ENCODE assay signal across 29 cellular contexts in genomic region chr20:61679473-61679872, GRCh38.
"Had no signal": no experiment of that assay in that cellular context is flagged by ENCODE, and none has a peak within 500 bp of the region (broad histone marks: within the 10 kb centered on the region; RNA-seq: fewer than 3 reads in every experiment).

No MANE protein-coding gene starts in this region.

- H3K27ac ChIP-seq: ovary, parathyroid adenoma, psoas muscle, right lobe of liver, sigmoid colon, suprapubic skin, testis, tibial artery, transverse colon, upper lobe of right lung, uterus had no signal

- DNase-seq: naive thymus-derived CD8-positive, alpha-beta T cell; nephron progenitor cell; occipital lobe; ovary; psoas muscle; sigmoid colon; small intestine; stimulated activated CD4-positive, alpha-beta T cell treated with anti-CD3 and anti-CD28 coated beads, Interleukin-15, amount 100 ng/mL, for 24 hours; stimulated activated CD4-positive, alpha-beta T cell treated with anti-CD3 and anti-CD28 coated beads, Interleukin-2, amount 100 ng/mL, for 24 hours; stimulated activated CD4-positive, alpha-beta T cell treated with anti-CD3 and anti-CD28 coated beads, Interleukin-2, amount 100 ng/mL, for 48 hours; stimulated activated CD4-positive, alpha-beta T cell treated with anti-CD3 and anti-CD28 coated beads, Interleukin-4, amount 100 ng/mL, for 24 hours; stimulated activated naive CD4-positive, alpha-beta T cell; stimulated activated naive CD8-positive, alpha-beta T cell treated with anti-CD3 and anti-CD28 coated beads, Interleukin-15, amount 100 ng/mL, for 72 hours; stimulated activated naive CD8-positive, alpha-beta T cell treated with anti-CD3 and anti-CD28 coated beads, Interleukin-15, Interleukin-2, amounts not matched to agents 100 U/mL and 50 U/mL, for 24 hours; substantia nigra; testis; tibial artery; transverse colon; upper lobe of right lung; uterus had no signal

- H3K4me1 Mint-ChIP-seq: naive thymus-derived CD8-positive, alpha-beta T cell; nephron progenitor cell; stimulated activated memory B cell treated with anti-CD40 and anti-IgM and Interleukin-4, amounts not matched to agents 10 μg/mL and 1 μg/mL and 100 μg/mL, for 72 hours; stimulated activated naive CD8-positive, alpha-beta T cell treated with anti-CD3 and anti-CD28 coated beads, Interleukin-15, amount 100 ng/mL, for 72 hours had no signal

- H3K4me3 Mint-ChIP-seq: naive thymus-derived CD8-positive, alpha-beta T cell; natural killer cell treated with Interleukin-12 subunit alpha and Interleukin-12 subunit beta and Interleukin-15 and Interleukin-18, amount 100 ng/mL, for 72 hours; nephron progenitor cell; neural crest cell; stimulated activated memory B cell treated with anti-CD40 and anti-IgM and Interleukin-4, amounts not matched to agents 10 μg/mL and 1 μg/mL and 100 μg/mL, for 72 hours; stimulated activated naive CD8-positive, alpha-beta T cell treated with anti-CD3 and anti-CD28 coated beads, Interleukin-15, amount 100 ng/mL, for 72 hours; type B pancreatic cell had no signal

- H3K9me3 Mint-ChIP-seq: natural killer cell treated with Interleukin-12 subunit alpha and Interleukin-12 subunit beta and Interleukin-15 and Interleukin-18, amount 100 ng/mL, for 72 hours; nephron progenitor cell; stimulated activated naive CD8-positive, alpha-beta T cell treated with anti-CD3 and anti-CD28 coated beads, Interleukin-15, amount 100 ng/mL, for 72 hours; type B pancreatic cell had no signal

- H3K4me3 ChIP-seq: ovary, psoas muscle, right lobe of liver, sigmoid colon, suprapubic skin, testis, tibial artery, transverse colon, upper lobe of right lung, uterus had no signal

- ATAC-seq: naive thymus-derived CD8-positive, alpha-beta T cell; psoas muscle; right cardiac atrium; right lobe of liver; stimulated activated naive CD8-positive, alpha-beta T cell treated with anti-CD3 and anti-CD28 coated beads, Interleukin-15, amount 100 ng/mL, for 72 hours; stimulated activated naive CD8-positive, alpha-beta T cell treated with anti-CD3 and anti-CD28 coated beads, Interleukin-15, Interleukin-2, amounts not matched to agents 100 U/mL and 50 U/mL, for 24 hours had no signal

- H3K36me3 ChIP-seq: ovary, right lobe of liver, sigmoid colon, suprapubic skin, tibial artery, transverse colon, upper lobe of right lung, uterus had no signal

- H3K36me3 Mint-ChIP-seq: naive thymus-derived CD8-positive, alpha-beta T cell; natural killer cell treated with Interleukin-12 subunit alpha and Interleukin-12 subunit beta and Interleukin-15 and Interleukin-18, amount 100 ng/mL, for 72 hours; stimulated activated memory B cell treated with anti-CD40 and anti-IgM and Interleukin-4, amounts not matched to agents 10 μg/mL and 1 μg/mL and 100 μg/mL, for 72 hours; type B pancreatic cell had no signal

- H3K27ac Mint-ChIP-seq: naive thymus-derived CD8-positive, alpha-beta T cell; natural killer cell treated with Interleukin-12 subunit alpha and Interleukin-12 subunit beta and Interleukin-15 and Interleukin-18, amount 100 ng/mL, for 72 hours; nephron progenitor cell; progenitor cell of endocrine pancreas; stimulated activated memory B cell treated with anti-CD40 and anti-IgM and Interleukin-4, amounts not matched to agents 10 μg/mL and 1 μg/mL and 100 μg/mL, for 72 hours; stimulated activated naive CD8-positive, alpha-beta T cell treated with anti-CD3 and anti-CD28 coated beads, Interleukin-15, amount 100 ng/mL, for 72 hours; type B pancreatic cell had no signal

- H2AFZ ChIP-seq: parathyroid adenoma had no signal

- H3K4me1 ChIP-seq: parathyroid adenoma, psoas muscle, right lobe of liver, testis, transverse colon, upper lobe of right lung, uterus had no signal

- H3K27me3 Mint-ChIP-seq: stimulated activated memory B cell treated with anti-CD40 and anti-IgM and Interleukin-4, amounts not matched to agents 10 μg/mL and 1 μg/mL and 100 μg/mL, for 72 hours; stimulated activated naive CD8-positive, alpha-beta T cell treated with anti-CD3 and anti-CD28 coated beads, Interleukin-15, amount 100 ng/mL, for 72 hours had no signal

- H3K27me3 ChIP-seq: ovary, right lobe of liver, testis, upper lobe of right lung, uterus had no signal

- H3K9ac ChIP-seq: parathyroid adenoma had no signal

- H3K9me3 ChIP-seq: ovary, psoas muscle, right lobe of liver, sigmoid colon, suprapubic skin, testis, tibial artery, transverse colon, upper lobe of right lung, uterus had no signal
